ENCODE assay signal across 13 cellular contexts in genomic region chr2:239109916-239110545, GRCh38.
"Had no signal": no experiment of that assay in that cellular context is flagged by ENCODE, and none has a peak within 500 bp of the region (broad histone marks: within the 10 kb centered on the region; RNA-seq: fewer than 3 reads in every experiment).

No MANE protein-coding gene starts in this region.

- H3K4me3 Mint-ChIP-seq: activated CD8-positive, alpha-beta T cell treated with anti-CD3 and anti-CD28 coated beads for 36 hours; activated naive CD8-positive, alpha-beta T cell treated with anti-CD3 and anti-CD28 coated beads, Interleukin-2, amount 50 U/mL, for 24 hours; activated T-cell treated with anti-CD3 and anti-CD28 coated beads, Interleukin-2, amount 50 U/mL, for 72 hours; natural killer cell had no signal

- H3K4me1 Mint-ChIP-seq: activated naive CD8-positive, alpha-beta T cell treated with anti-CD3 and anti-CD28 coated beads, Interleukin-2, amount 50 U/mL, for 24 hours had no signal

- FAIRE-seq: frontal cortex had no signal

- ATAC-seq: activated CD8-positive, alpha-beta T cell treated with anti-CD3 and anti-CD28 coated beads for 36 hours; activated naive CD8-positive, alpha-beta T cell treated with anti-CD3 and anti-CD28 coated beads, Interleukin-2, amount 50 U/mL, for 24 hours; natural killer cell; stimulated activated naive CD8-positive, alpha-beta T cell treated with anti-CD3 and anti-CD28 coated beads, Interleukin-15, Interleukin-2, amounts not matched to agents 100 U/mL and 50 U/mL, for 24 hours had no signal

- H3K27ac Mint-ChIP-seq: activated CD8-positive, alpha-beta T cell treated with anti-CD3 and anti-CD28 coated beads for 36 hours; activated naive CD8-positive, alpha-beta T cell treated with anti-CD3 and anti-CD28 coated beads, Interleukin-2, amount 50 U/mL, for 24 hours; activated T-cell treated with anti-CD3 and anti-CD28 coated beads, Interleukin-2, amount 50 U/mL, for 72 hours; natural killer cell had no signal

- H3K4me3 ChIP-seq: ascending aorta, psoas muscle had no signal

- H3K27me3 Mint-ChIP-seq: activated CD8-positive, alpha-beta T cell treated with anti-CD3 and anti-CD28 coated beads for 36 hours; activated naive CD8-positive, alpha-beta T cell treated with anti-CD3 and anti-CD28 coated beads, Interleukin-2, amount 50 U/mL, for 24 hours had no signal

- DNase-seq: activated CD8-positive, alpha-beta memory T cell treated with anti-CD3 and anti-CD28 coated beads, Interleukin-2, amount 50 U/mL, for 4 hours; activated CD8-positive, alpha-beta T cell treated with anti-CD3 and anti-CD28 coated beads for 36 hours; activated naive CD4-positive, alpha-beta T cell; activated naive CD8-positive, alpha-beta T cell treated with anti-CD3 and anti-CD28 coated beads, Interleukin-2, amount 50 U/mL, for 24 hours; activated T-cell treated with anti-CD3 and anti-CD28 coated beads, Interleukin-2, amount 50 U/mL, for 72 hours; islet precursor cell; natural killer cell; occipital lobe; stimulated activated naive CD8-positive, alpha-beta T cell treated with anti-CD3 and anti-CD28 coated beads, Interleukin-15, Interleukin-2, amounts not matched to agents 100 U/mL and 50 U/mL, for 24 hours; T1000 had no signal

- H3K9me3 Mint-ChIP-seq: activated CD8-positive, alpha-beta T cell treated with anti-CD3 and anti-CD28 coated beads for 36 hours; activated naive CD8-positive, alpha-beta T cell treated with anti-CD3 and anti-CD28 coated beads, Interleukin-2, amount 50 U/mL, for 24 hours; activated T-cell treated with anti-CD3 and anti-CD28 coated beads, Interleukin-2, amount 50 U/mL, for 72 hours; natural killer cell had no signal

- H3K27me3 ChIP-seq: ascending aorta had no signal

- H3K27ac ChIP-seq: ascending aorta, psoas muscle had no signal

- H3K9me3 ChIP-seq: ascending aorta, psoas muscle had no signal
